8 cellular contexts compared by ENCODE assay signal in the genomic region with DNA sequence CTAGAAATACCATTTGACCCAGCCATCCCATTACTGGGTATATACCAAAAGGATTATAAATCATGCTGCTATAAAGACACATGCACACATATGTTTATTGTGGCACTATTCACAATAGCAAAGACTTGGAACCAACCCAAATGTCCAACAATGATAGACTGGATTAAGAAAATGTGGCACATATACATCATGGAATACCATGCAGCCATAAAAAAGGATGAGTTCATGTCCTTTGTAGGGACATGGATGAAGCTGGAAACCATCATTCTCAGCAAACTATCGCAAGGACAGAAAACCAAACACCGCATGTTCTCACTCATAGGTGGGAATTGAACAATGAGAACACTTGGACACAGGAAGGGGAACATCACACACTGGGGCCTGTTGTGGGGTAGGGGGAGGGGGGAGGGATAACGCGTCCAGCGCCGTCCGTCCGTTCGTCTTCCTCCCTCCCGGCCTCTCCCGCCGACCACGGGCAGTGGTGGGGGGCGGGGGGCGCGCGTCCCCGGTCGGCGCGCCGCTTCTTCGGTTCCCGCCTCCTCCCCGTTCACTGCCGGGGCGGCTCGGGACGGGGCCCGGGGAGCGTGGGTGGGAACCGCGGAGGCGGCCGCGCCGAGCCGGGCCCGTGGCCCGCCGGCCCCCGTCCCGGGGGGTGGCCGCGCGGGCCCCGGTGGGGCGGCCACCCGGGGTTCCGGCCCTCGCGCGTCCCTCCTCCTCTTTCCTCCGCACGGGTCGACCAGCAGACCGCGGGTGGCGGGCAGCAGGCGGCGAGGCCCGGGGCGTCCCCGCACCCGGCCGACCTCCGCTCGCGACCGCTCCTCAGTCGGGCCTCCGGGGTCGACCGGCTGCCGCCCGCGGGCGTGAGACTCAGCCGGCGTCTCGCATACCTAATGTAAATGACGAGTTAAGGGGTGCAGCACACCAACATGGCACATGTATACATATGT. TPM values are rescaled to one million over a fixed set of nuclear protein-coding genes. Genes with fewer than 3 reads are reported as not detected.
DNase-seq lines count a peak whose midpoint lies in the region; ATAC-seq, FAIRE-seq and TF ChIP-seq lines count a peak whose summit lies in the region.
"Not testable (repeated sequence)": the region's sequence is repeated elsewhere in the genome, so short reads cannot be mapped to it uniquely, and the experiment has no call there.

No MANE protein-coding gene starts in this region.

- H3K4me1 ChIP-seq in ascending aorta (peaks cover 0 to 50% of the 10 kb centered on the region in 2 donors), thyroid gland (peaks cover 12 to 35% of the 10 kb centered on the region in 2 donors)
- not testable (repeated sequence) for H3K4me1 ChIP-seq in esophagus (ENCODE audit: control insufficient read depth in 2 of 2, insufficient read depth in 2 of 2, low read length in 1 of 2); keratinocyte (ENCODE audit: control insufficient read depth, extremely low read depth, insufficient read depth, low read length)

- H3K27ac Mint-ChIP-seq in WTC11 = not testable (repeated sequence)

- H2AFZ ChIP-seq in keratinocyte (ENCODE audit: control insufficient read depth, low read length) = not testable (repeated sequence)

- 13 to 20% methylated on average over 42 to 80 of the region's 82 CpGs for WGBS in esophagus, 2 donors
- 15 to 25% methylated on average over 30 to 32 of the region's 82 CpGs for WGBS in thyroid gland, 2 donors

- peak; percentile 44 for DNase-seq in DMS53 (lab: John Stamatoyannopoulos, UW)
- DNase-seq in WTC11 (ENCODE audit: low spot score) = peak; percentile 42
- not testable (repeated sequence) for DNase-seq in ascending aorta (ENCODE audit: low spot score in 2 of 2); keratinocyte (ENCODE audit: low read depth, low spot score)
- DNase-seq in posterior vena cava (ENCODE audit: low spot score) = peak; percentile 76
- peak; percentile 34 to 36 for DNase-seq in thyroid gland

- TF ChIP-seq CTCF in WTC11 (IDR thresholded peaks at IDR 0.05); ascending aorta (IDR thresholded peaks at IDR 0.05); keratinocyte (optimal IDR thresholded peaks at IDR 0.05 in 1 of 3, IDR thresholded peaks at IDR 0.05 in 1 of 3, conservative IDR thresholded peaks at IDR 0.05 in 1 of 3; ENCODE audit: extremely low read depth in 1 of 3, insufficient read depth in 2 of 3, low read length in 3 of 3); thyroid gland (IDR thresholded peaks at IDR 0.05): not testable (repeated sequence)

- dilution Hi-C loops in keratinocyte (cut with MboI; ENCODE audit: extremely low pct_ligation_motif_present, low sequenced_read_pairs) = not testable (repeated sequence)

- peak overlapping the region; percentile 56 for H3K9ac ChIP-seq in keratinocyte (ENCODE audit: control insufficient read depth, extremely low read depth, insufficient read depth, low read length)

- FAIRE-seq in keratinocyte (lab: Jason Lieb, UNC) = peak; percentile 85

- CTCF ChIA-PET in WTC11 (lab: Charles Lee) = not testable (repeated sequence)

- not testable (repeated sequence) for H3K27me3 ChIP-seq in ascending aorta; esophagus (ENCODE audit: control insufficient read depth in 1 of 2, insufficient read depth in 2 of 2, low read length in 2 of 2); keratinocyte (ENCODE audit: control insufficient read depth, extremely low read depth, insufficient read depth, low read length); thyroid gland

- intact Hi-C loops in ascending aorta (cut with DNase I) (loop anchor here (2.0 to 5.0 kb wide), 2 partner anchors 15 to 35 kb away; no protein-coding TSS in a partner anchor), thyroid gland (cut with DNase I) (loop anchor here (5.0 kb wide), 1 partner anchor 55 kb away; a partner anchor contains a TSS)
- intact Hi-C loops in posterior vena cava (cut with DNase I) = not testable (repeated sequence)

- not testable (repeated sequence) for H3K9me3 Mint-ChIP-seq in WTC11

- H3K9me3 ChIP-seq in ascending aorta; esophagus (ENCODE audit: control insufficient read depth in 2 of 2, insufficient read depth in 1 of 2, low read depth in 1 of 2, low read length in 1 of 2); keratinocyte (ENCODE audit: control insufficient read depth, low read depth, low read length); thyroid gland: not testable (repeated sequence)

- H3K4me3 ChIP-seq in ascending aorta = peak overlapping the region; percentile 51 to 64
- H3K4me3 ChIP-seq in esophagus (ENCODE audit: low read depth in 1 of 2, low read length in 2 of 2) = peak overlapping the region; percentile 50 to 59
- peak overlapping the region in 2 of 3 experiments; percentile 18 to 29 for H3K4me3 ChIP-seq in keratinocyte (ENCODE audit: control insufficient read depth in 2 of 3, extremely low read depth in 1 of 3, insufficient read depth in 2 of 3, low read depth in 1 of 3, low read length in 3 of 3)
- peak overlapping the region in 1 of 3 donors; percentile 25 for H3K4me3 ChIP-seq in thyroid gland (replicated peaks in 1 of 3)

- H3K27ac ChIP-seq in ascending aorta (peak overlapping the region; percentile 77 to 86), thyroid gland (peak overlapping the region; percentile 35 to 43 (median 40))
- H3K27ac ChIP-seq in esophagus (ENCODE audit: low read depth in 2 of 2, low read length in 1 of 2); keratinocyte (ENCODE audit: control insufficient read depth, insufficient read depth, low read length): not testable (repeated sequence)

- not testable (repeated sequence) for H3K4me1 Mint-ChIP-seq in WTC11

- H4K20me1 ChIP-seq in keratinocyte (ENCODE audit: control insufficient read depth, extremely low read depth, insufficient read depth, low read length) = not testable (repeated sequence)

- TF ChIP-seq POLR2A in thyroid gland (IDR thresholded peaks at IDR 0.05) = not testable (repeated sequence)

- not testable (repeated sequence) for H3K27me3 Mint-ChIP-seq in WTC11 (ENCODE audit: low read depth)

- H3K4me2 ChIP-seq in keratinocyte (ENCODE audit: control insufficient read depth, extremely low read depth, insufficient read depth, low read depth, low read length) = peak overlapping the region; percentile 73

- peak overlapping the region; percentile 26 for H3K4me3 Mint-ChIP-seq in WTC11

- not testable (repeated sequence) for H3K9me1 ChIP-seq in keratinocyte (ENCODE audit: control insufficient read depth, extremely low read depth, insufficient read depth, low read length)

- H3K36me3 ChIP-seq in ascending aorta; esophagus (ENCODE audit: control insufficient read depth in 2 of 2, insufficient read depth in 2 of 2, low read length in 1 of 2); keratinocyte (ENCODE audit: control insufficient read depth in 2 of 2, extremely low read depth in 1 of 2, insufficient read depth in 2 of 2, low read length in 2 of 2); thyroid gland: not testable (repeated sequence)

- H3K79me2 ChIP-seq in keratinocyte (ENCODE audit: control insufficient read depth, insufficient read depth, low read length) = not testable (repeated sequence)

- POLR2A ChIA-PET in WTC11 (lab: Charles Lee) = not testable (repeated sequence)

- ATAC-seq in HG03354 (IDR thresholded peaks at IDR 0.05; ENCODE audit: poor library complexity, severe bottlenecking, unreplicated experiment) = peak; percentile 46
- peak; percentile 53 for ATAC-seq in WTC11

- H3K36me3 Mint-ChIP-seq in WTC11 = not testable (repeated sequence)

RNA-seq across cellular contexts. Expression of a gene that starts 54.7 kb away (rescaled TPM):
- total RNA-seq in WTC11 (2021) (26.5 to 29.9 TPM (median 28.9 TPM) in 3 replicates), ascending aorta (105 TPM), posterior vena cava (100 to 1,000 TPM; 162 to 201 TPM), thyroid gland (100 to 1,000 TPM in 2 of 4 donors, 10 to 100 TPM in 2; 91.9 to 143 (median 97.8) TPM)
- polyA plus RNA-seq in esophagus (10 to 100 TPM; 31.8 to 43.2 TPM), keratinocyte (29.9 to 51.2 TPM (median 33.7 TPM) in 3 replicates)
- polyA plus RNA-seq in keratinocyte (2011; ENCODE audit: low read depth) = 42.4 TPM
- 40.7 and 67.2 TPM in 2 replicates for polyA plus RNA-seq in keratinocyte (2011; cell fraction: cytosol; rRNA removed)
- polyA plus RNA-seq in keratinocyte (2011; cell fraction: nucleus; rRNA removed) = 61.5 and 70.9 TPM in 2 replicates
- 35.7 and 37.8 TPM in 2 replicates for polyA plus RNA-seq in keratinocyte (2012; ENCODE audit: low replicate concordance)
- 58.4 to 79.1 TPM (median 69.4 TPM) in 3 replicates for polyA minus RNA-seq in keratinocyte
- 53.9 TPM for polyA minus RNA-seq in keratinocyte (2011; cell fraction: cytosol; rRNA and poly(A)+ RNA removed)
- polyA minus RNA-seq in keratinocyte (2011; cell fraction: nucleus; rRNA and poly(A)+ RNA removed) = 68.4 and 110 TPM in 2 replicates
